18 cellular contexts compared by ENCODE assay signal in the genomic region with DNA sequence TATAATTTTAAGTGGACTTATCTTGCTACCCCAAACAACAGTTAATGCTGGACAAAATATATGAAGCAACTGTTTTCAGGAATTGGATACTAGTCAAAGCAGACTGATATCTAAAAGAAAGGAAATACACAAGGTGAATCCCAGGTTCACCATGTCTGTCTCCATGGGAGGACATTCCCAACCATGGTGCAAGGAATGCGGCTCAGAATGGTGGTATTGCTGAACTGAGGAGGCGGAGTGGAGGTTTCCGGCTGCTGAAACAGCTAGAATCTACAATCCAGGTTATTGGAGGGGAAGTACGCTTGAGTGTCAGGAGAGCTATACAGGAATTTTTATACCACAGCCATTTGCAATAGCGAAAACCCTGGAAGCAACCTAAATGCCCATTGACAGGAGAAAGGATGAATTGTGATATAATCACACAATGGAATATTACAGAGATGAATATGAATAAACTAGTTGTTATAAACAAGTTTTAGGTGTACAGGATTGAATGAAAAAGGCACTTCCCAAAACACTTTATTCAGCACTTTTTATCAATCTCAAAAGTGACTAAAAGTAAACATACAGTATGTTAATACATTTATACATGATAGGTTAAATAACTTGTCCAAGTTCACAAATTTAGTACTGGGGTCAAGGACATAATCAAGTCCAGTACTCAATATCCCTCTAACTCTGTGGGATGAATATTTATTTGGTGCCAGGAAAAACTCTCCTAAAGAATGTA. TPM values are rescaled to one million over a fixed set of nuclear protein-coding genes. Genes with fewer than 3 reads are reported as not detected.
DNase-seq lines count a peak whose midpoint lies in the region; ATAC-seq, FAIRE-seq and TF ChIP-seq lines count a peak whose summit lies in the region.
"Had no signal": no experiment of that assay in that cellular context is flagged by ENCODE, and none has a peak within 500 bp of the region (broad histone marks: within the 10 kb centered on the region; RNA-seq: fewer than 3 reads in every experiment).

No MANE protein-coding gene starts in this region.

- no peak overlapping the region for H3K4me3 ChIP-seq in HUES48 (ENCODE audit: low read depth, low read length)
- H3K4me3 ChIP-seq in neutrophil (ENCODE audit: low read depth in 1 of 2, low read length in 1 of 2) = no peak overlapping the region

- H3K27me3 ChIP-seq in HUES48 (ENCODE audit: control insufficient read depth, insufficient read depth, low read length) (no peaks in the 10 kb centered on the region), neutrophil (no peaks in the 10 kb centered on the region)
- H3K27me3 ChIP-seq: BE2C had no signal

- POLR2A ChIA-PET in activated CD8-positive, alpha-beta T cell treated with anti-CD3 and anti-CD28 coated beads, Interleukin-2, amount 10 ng/mL, durations not matched to agents 7 days and 5 days (lab: Charles Lee) = interaction anchor here (1.7 kb wide), 1 partner anchor 9 kb away, joined by 9 read pairs; a partner anchor contains a TSS

- no peak overlapping the region for H3K9ac ChIP-seq in HUES48 (ENCODE audit: low read depth, low read length)

- H3K4me3 Mint-ChIP-seq in activated T-cell treated with anti-CD3 and anti-CD28 coated beads, Interleukin-2, amount 50 U/mL, for 72 hours = no peak overlapping the region
- no peak overlapping the region for H3K4me3 Mint-ChIP-seq in activated T-cell treated with anti-CD3 and anti-CD28 coated beads, Interleukin-2, amount 50 U/mL, for 24 hours
- no peak overlapping the region for H3K4me3 Mint-ChIP-seq in activated T-helper 2 cell treated with anti-CD3 and anti-CD28 coated beads, Interferon-gamma antibody, Interleukin-2, Interleukin-4, amounts not matched to agents 10 μg/mL and 5 μg/mL and 100 μg/mL, durations not matched to agents 14 hours and 24 hours and 36 hours (ENCODE audit: low read depth)
- no peak overlapping the region for H3K4me3 Mint-ChIP-seq in activated CD8-positive, alpha-beta T cell treated with anti-CD3 and anti-CD28 coated beads, Interleukin-2, amount 10 ng/mL, durations not matched to agents 7 days and 5 days
- H3K4me3 Mint-ChIP-seq: CD8-positive, alpha-beta T cell had no signal

- no peak for TF ChIP-seq POLR2A in GM12892 (IDR thresholded peaks at IDR 0.05; ENCODE audit: low read depth, low read length)

- no peaks in the 10 kb centered on the region for H3K27me3 Mint-ChIP-seq in activated T-cell treated with anti-CD3 and anti-CD28 coated beads, Interleukin-2, amount 50 U/mL, for 72 hours (ENCODE audit: low read depth)
- no peaks in the 10 kb centered on the region for H3K27me3 Mint-ChIP-seq in activated T-cell treated with anti-CD3 and anti-CD28 coated beads, Interleukin-2, amount 50 U/mL, for 24 hours
- no peaks in the 10 kb centered on the region for H3K27me3 Mint-ChIP-seq in activated T-helper 2 cell treated with anti-CD3 and anti-CD28 coated beads, Interferon-gamma antibody, Interleukin-2, Interleukin-4, amounts not matched to agents 10 μg/mL and 5 μg/mL and 100 μg/mL, durations not matched to agents 14 hours and 24 hours and 36 hours (ENCODE audit: low read depth)
- no peaks in the 10 kb centered on the region for H3K27me3 Mint-ChIP-seq in activated CD8-positive, alpha-beta T cell treated with anti-CD3 and anti-CD28 coated beads, Interleukin-2, amount 10 ng/mL, durations not matched to agents 7 days and 5 days (ENCODE audit: low read depth)

- no peak for TF ChIP-seq CTCF in neutrophil (IDR thresholded peaks at IDR 0.05)

- no peaks in the 10 kb centered on the region for H3K9me3 ChIP-seq in HUES48 (ENCODE audit: control insufficient read depth, insufficient read depth, low read length)
- no peaks in the 10 kb centered on the region for H3K9me3 ChIP-seq in neutrophil
- H3K9me3 ChIP-seq: BE2C had no signal

- H3K4me1 ChIP-seq in HUES48 (ENCODE audit: control insufficient read depth, insufficient read depth, low read length) (no peaks in the 10 kb centered on the region), neutrophil (ENCODE audit: control insufficient read depth in 1 of 2, insufficient read depth in 1 of 2, low read depth in 1 of 2, low read length in 1 of 2) (peaks cover 29 to 31% of the 10 kb centered on the region in 2 experiments)
- H3K4me1 ChIP-seq: BE2C had no signal

- H3K9me3 Mint-ChIP-seq in activated T-cell treated with anti-CD3 and anti-CD28 coated beads, Interleukin-2, amount 50 U/mL, for 72 hours = no peaks in the 10 kb centered on the region
- no peaks in the 10 kb centered on the region for H3K9me3 Mint-ChIP-seq in activated T-cell treated with anti-CD3 and anti-CD28 coated beads, Interleukin-2, amount 50 U/mL, for 24 hours
- no peaks in the 10 kb centered on the region for H3K9me3 Mint-ChIP-seq in activated T-helper 2 cell treated with anti-CD3 and anti-CD28 coated beads, Interferon-gamma antibody, Interleukin-2, Interleukin-4, amounts not matched to agents 10 μg/mL and 5 μg/mL and 100 μg/mL, durations not matched to agents 14 hours and 24 hours and 36 hours
- H3K9me3 Mint-ChIP-seq in activated CD8-positive, alpha-beta T cell treated with anti-CD3 and anti-CD28 coated beads, Interleukin-2, amount 10 ng/mL, durations not matched to agents 7 days and 5 days (ENCODE audit: insufficient read depth) = no peaks in the 10 kb centered on the region
- H3K9me3 Mint-ChIP-seq: CD8-positive, alpha-beta T cell had no signal

- CTCF ChIA-PET in activated CD8-positive, alpha-beta T cell treated with anti-CD3 and anti-CD28 coated beads, Interleukin-2, amount 10 ng/mL, durations not matched to agents 7 days and 5 days (lab: Charles Lee) = no interaction called here

- H3K36me3 ChIP-seq in HUES48 (ENCODE audit: control insufficient read depth, insufficient read depth, low read length) (peaks cover 90% of the 10 kb centered on the region), neutrophil (peaks cover 86% of the 10 kb centered on the region)

- FAIRE-seq in GM12892 (lab: Jason Lieb, UNC) = no peak
- FAIRE-seq: HepG2 had no signal

- H3K36me3 Mint-ChIP-seq in activated T-cell treated with anti-CD3 and anti-CD28 coated beads, Interleukin-2, amount 50 U/mL, for 72 hours (ENCODE audit: insufficient read depth in 2 of 2) = peaks cover 0 to 7% of the 10 kb centered on the region in 2 donors
- peaks cover 76% of the 10 kb centered on the region for H3K36me3 Mint-ChIP-seq in activated T-cell treated with anti-CD3 and anti-CD28 coated beads, Interleukin-2, amount 50 U/mL, for 24 hours (ENCODE audit: low read depth)
- H3K36me3 Mint-ChIP-seq in activated T-helper 2 cell treated with anti-CD3 and anti-CD28 coated beads, Interferon-gamma antibody, Interleukin-2, Interleukin-4, amounts not matched to agents 10 μg/mL and 5 μg/mL and 100 μg/mL, durations not matched to agents 14 hours and 24 hours and 36 hours (ENCODE audit: low read depth) = peaks cover 43% of the 10 kb centered on the region
- H3K36me3 Mint-ChIP-seq in activated CD8-positive, alpha-beta T cell treated with anti-CD3 and anti-CD28 coated beads, Interleukin-2, amount 10 ng/mL, durations not matched to agents 7 days and 5 days (ENCODE audit: low read depth) = peaks cover 50% of the 10 kb centered on the region

- intact Hi-C loops in activated T-helper 2 cell treated with anti-CD3 and anti-CD28 coated beads, Interferon-gamma antibody, Interleukin-2, Interleukin-4, amounts not matched to agents 10 μg/mL and 5 μg/mL and 100 μg/mL, durations not matched to agents 14 hours and 24 hours and 36 hours (cut with micrococcal nuclease) = no loop called here

- ATAC-seq in activated T-cell treated with anti-CD3 and anti-CD28 coated beads, Interleukin-2, amount 50 U/mL, for 72 hours (replicated peaks in 1 of 2) = peak in 1 of 2 donors; percentile 5
- ATAC-seq in activated CD8-positive, alpha-beta T cell treated with anti-CD3 and anti-CD28 coated beads, Interleukin-2, amount 10 ng/mL, durations not matched to agents 7 days and 5 days = no peak
- ATAC-seq: CD8-positive, alpha-beta T cell had no signal

- H3K27ac Mint-ChIP-seq in activated T-cell treated with anti-CD3 and anti-CD28 coated beads, Interleukin-2, amount 50 U/mL, for 72 hours = peak overlapping the region; percentile 2
- H3K27ac Mint-ChIP-seq in activated T-cell treated with anti-CD3 and anti-CD28 coated beads, Interleukin-2, amount 50 U/mL, for 24 hours = no peak overlapping the region
- peak overlapping the region; percentile 42 for H3K27ac Mint-ChIP-seq in activated T-helper 2 cell treated with anti-CD3 and anti-CD28 coated beads, Interferon-gamma antibody, Interleukin-2, Interleukin-4, amounts not matched to agents 10 μg/mL and 5 μg/mL and 100 μg/mL, durations not matched to agents 14 hours and 24 hours and 36 hours
- no peak overlapping the region for H3K27ac Mint-ChIP-seq in activated CD8-positive, alpha-beta T cell treated with anti-CD3 and anti-CD28 coated beads, Interleukin-2, amount 10 ng/mL, durations not matched to agents 7 days and 5 days
- H3K27ac Mint-ChIP-seq: CD8-positive, alpha-beta T cell had no signal

- H3K4me1 Mint-ChIP-seq in activated T-cell treated with anti-CD3 and anti-CD28 coated beads, Interleukin-2, amount 50 U/mL, for 72 hours (ENCODE audit: low read depth) = no peaks in the 10 kb centered on the region
- H3K4me1 Mint-ChIP-seq in activated T-cell treated with anti-CD3 and anti-CD28 coated beads, Interleukin-2, amount 50 U/mL, for 24 hours (ENCODE audit: low read depth) = no peaks in the 10 kb centered on the region
- H3K4me1 Mint-ChIP-seq in activated T-helper 2 cell treated with anti-CD3 and anti-CD28 coated beads, Interferon-gamma antibody, Interleukin-2, Interleukin-4, amounts not matched to agents 10 μg/mL and 5 μg/mL and 100 μg/mL, durations not matched to agents 14 hours and 24 hours and 36 hours (ENCODE audit: low read depth) = peaks cover 10% of the 10 kb centered on the region
- peaks cover 16% of the 10 kb centered on the region for H3K4me1 Mint-ChIP-seq in activated CD8-positive, alpha-beta T cell treated with anti-CD3 and anti-CD28 coated beads, Interleukin-2, amount 10 ng/mL, durations not matched to agents 7 days and 5 days (ENCODE audit: low read depth)

- peak overlapping the region; percentile 24 for H3K27ac ChIP-seq in HUES48 (ENCODE audit: low read depth, low read length)
- H3K27ac ChIP-seq in neutrophil = peak overlapping the region; percentile 55

- no peak for DNase-seq in activated T-cell treated with anti-CD3 and anti-CD28 coated beads, Interleukin-2, amount 50 U/mL, for 72 hours
- DNase-seq in activated T-cell treated with anti-CD3 and anti-CD28 coated beads, Interleukin-2, amount 50 U/mL, for 24 hours = no peak
- no peak for DNase-seq in activated T-helper 2 cell treated with anti-CD3 and anti-CD28 coated beads, Interferon-gamma antibody, Interleukin-2, Interleukin-4, amounts not matched to agents 10 μg/mL and 5 μg/mL and 100 μg/mL, durations not matched to agents 14 hours and 24 hours and 36 hours (ENCODE audit: low spot score)
- DNase-seq in iPS-NIHi11 (ENCODE audit: low spot score) (no peak), GM12892 (ENCODE audit: insufficient read length) (no peak)
- DNase-seq in activated CD8-positive, alpha-beta T cell treated with anti-CD3 and anti-CD28 coated beads, Interleukin-2, amount 10 ng/mL, durations not matched to agents 7 days and 5 days = no peak
- DNase-seq: BE2C; CD8-positive, alpha-beta T cell; EL; Karpas-422; MM.1S; NCI-H1105; NCI-H187 treated with DMSO at 0.1 percent for 48 hours; NCI-H2171; NCI-H446 treated with DMSO at 0.1 percent for 48 hours had no signal

RNA-seq across cellular contexts. Expression of a gene that starts 9.0 kb away (rescaled TPM):
- total RNA-seq in activated T-cell treated with anti-CD3 and anti-CD28 coated beads, Interleukin-2, amount 50 U/mL, for 72 hours = 100 to 1,000 TPM; 553 to 627 TPM
- 380 and 393 TPM in 2 replicates for total RNA-seq in activated T-helper 2 cell treated with anti-CD3 and anti-CD28 coated beads, Interferon-gamma antibody, Interleukin-2, Interleukin-4, amounts not matched to agents 10 μg/mL and 5 μg/mL and 100 μg/mL, durations not matched to agents 14 hours and 24 hours and 36 hours
- polyA plus RNA-seq in GM12892 (2012; ENCODE audit: missing spikeins) = 416 TPM
- 100 to 1,000 TPM; 861 to 891 TPM for total RNA-seq in activated CD8-positive, alpha-beta T cell treated with anti-CD3 and anti-CD28 coated beads, Interleukin-2, amount 10 ng/mL, durations not matched to agents 7 days and 5 days

RNA-seq across cellular contexts. Expression of a gene that starts 45.6 kb away (rescaled TPM):
- 10 to 100 TPM; 18.1 to 18.4 TPM for total RNA-seq in activated T-cell treated with anti-CD3 and anti-CD28 coated beads, Interleukin-2, amount 50 U/mL, for 72 hours
- total RNA-seq in activated T-helper 2 cell treated with anti-CD3 and anti-CD28 coated beads, Interferon-gamma antibody, Interleukin-2, Interleukin-4, amounts not matched to agents 10 μg/mL and 5 μg/mL and 100 μg/mL, durations not matched to agents 14 hours and 24 hours and 36 hours = 37.4 and 38.3 TPM in 2 replicates
- polyA plus RNA-seq in GM12892 (2012; ENCODE audit: missing spikeins) = 43.5 TPM
- 10 to 100 TPM; 19.7 to 21.0 TPM for total RNA-seq in activated CD8-positive, alpha-beta T cell treated with anti-CD3 and anti-CD28 coated beads, Interleukin-2, amount 10 ng/mL, durations not matched to agents 7 days and 5 days

Comparison
In these comparisons a context has a peak if more than half of its experiments do, and no peak if none do; other contexts are left out.
1. H3K27ac Mint-ChIP-seq: peak in activated T-cell treated with anti-CD3 and anti-CD28 coated beads, Interleukin-2, amount 50 U/mL, for 72 hours (single experiment) and activated T-helper 2 cell treated with anti-CD3 and anti-CD28 coated beads, Interferon-gamma antibody, Interleukin-2, Interleukin-4, amounts not matched to agents 10 μg/mL and 5 μg/mL and 100 μg/mL, durations not matched to agents 14 hours and 24 hours and 36 hours (single experiment); none in activated T-cell treated with anti-CD3 and anti-CD28 coated beads, Interleukin-2, amount 50 U/mL, for 24 hours (single experiment) and activated CD8-positive, alpha-beta T cell treated with anti-CD3 and anti-CD28 coated beads, Interleukin-2, amount 10 ng/mL, durations not matched to agents 7 days and 5 days (single experiment).